1 cellular context compared by ENCODE assay signal in genomic region chr22:41683052-41683451, GRCh38.
TF ChIP-seq lines count a peak whose summit lies in the region.

No MANE protein-coding gene starts in this region.

TF ChIP-seq in WTC11, 78 proteins besides CTCF, POLR2A, EP300 and RAD21 (continued from another document):
- TF ChIP-seq ZNF512 (CRISPR knock-in tag; IDR thresholded peaks at IDR 0.05; ENCODE audit: borderline replicate concordance) = no peak
- no peak for TF ChIP-seq SMAD4 (CRISPR knock-in tag; IDR thresholded peaks at IDR 0.05)
- no peak for TF ChIP-seq ZBTB43 (CRISPR knock-in tag; IDR thresholded peaks at IDR 0.05)
- TF ChIP-seq E2F5 (CRISPR knock-in tag; IDR thresholded peaks at IDR 0.05) = no peak
- TF ChIP-seq ZNF232 (CRISPR knock-in tag; IDR thresholded peaks at IDR 0.05) = no peak
- TF ChIP-seq GABPB1 (CRISPR knock-in tag; IDR thresholded peaks at IDR 0.05) = no peak
- no peak for TF ChIP-seq TCF7 (CRISPR knock-in tag; IDR thresholded peaks at IDR 0.05; ENCODE audit: low read depth)
- TF ChIP-seq, protein P1, sequence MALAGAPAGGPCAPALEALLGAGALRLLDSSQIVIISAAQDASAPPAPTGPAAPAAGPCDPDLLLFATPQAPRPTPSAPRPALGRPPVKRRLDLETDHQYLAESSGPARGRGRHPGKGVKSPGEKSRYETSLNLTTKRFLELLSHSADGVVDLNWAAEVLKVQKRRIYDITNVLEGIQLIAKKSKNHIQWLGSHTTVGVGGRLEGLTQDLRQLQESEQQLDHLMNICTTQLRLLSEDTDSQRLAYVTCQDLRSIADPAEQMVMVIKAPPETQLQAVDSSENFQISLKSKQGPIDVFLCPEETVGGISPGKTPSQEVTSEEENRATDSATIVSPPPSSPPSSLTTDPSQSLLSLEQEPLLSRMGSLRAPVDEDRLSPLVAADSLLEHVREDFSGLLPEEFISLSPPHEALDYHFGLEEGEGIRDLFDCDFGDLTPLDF (CRISPR knock-in tag; IDR thresholded peaks at IDR 0.05) = no peak
- TF ChIP-seq, protein P2, sequence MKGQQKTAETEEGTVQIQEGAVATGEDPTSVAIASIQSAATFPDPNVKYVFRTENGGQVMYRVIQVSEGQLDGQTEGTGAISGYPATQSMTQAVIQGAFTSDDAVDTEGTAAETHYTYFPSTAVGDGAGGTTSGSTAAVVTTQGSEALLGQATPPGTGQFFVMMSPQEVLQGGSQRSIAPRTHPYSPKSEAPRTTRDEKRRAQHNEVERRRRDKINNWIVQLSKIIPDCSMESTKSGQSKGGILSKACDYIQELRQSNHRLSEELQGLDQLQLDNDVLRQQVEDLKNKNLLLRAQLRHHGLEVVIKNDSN (CRISPR knock-in tag; IDR thresholded peaks at IDR 0.05) = no peak
- no peak for TF ChIP-seq ZSCAN18 (CRISPR knock-in tag; IDR thresholded peaks at IDR 0.05)
- TF ChIP-seq, protein P3, sequence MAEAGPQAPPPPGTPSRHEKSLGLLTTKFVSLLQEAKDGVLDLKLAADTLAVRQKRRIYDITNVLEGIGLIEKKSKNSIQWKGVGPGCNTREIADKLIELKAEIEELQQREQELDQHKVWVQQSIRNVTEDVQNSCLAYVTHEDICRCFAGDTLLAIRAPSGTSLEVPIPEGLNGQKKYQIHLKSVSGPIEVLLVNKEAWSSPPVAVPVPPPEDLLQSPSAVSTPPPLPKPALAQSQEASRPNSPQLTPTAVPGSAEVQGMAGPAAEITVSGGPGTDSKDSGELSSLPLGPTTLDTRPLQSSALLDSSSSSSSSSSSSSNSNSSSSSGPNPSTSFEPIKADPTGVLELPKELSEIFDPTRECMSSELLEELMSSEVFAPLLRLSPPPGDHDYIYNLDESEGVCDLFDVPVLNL (CRISPR knock-in tag; IDR thresholded peaks at IDR 0.05; ENCODE audit: borderline replicate concordance, low read depth) = no peak
- no peak for TF ChIP-seq NR2C2 (CRISPR knock-in tag; IDR thresholded peaks at IDR 0.05)
- no peak for TF ChIP-seq PREB (CRISPR knock-in tag; IDR thresholded peaks at IDR 0.05; ENCODE audit: borderline replicate concordance)
- no peak for TF ChIP-seq ZNF671 (CRISPR knock-in tag; IDR thresholded peaks at IDR 0.05)
- TF ChIP-seq, protein P4, sequence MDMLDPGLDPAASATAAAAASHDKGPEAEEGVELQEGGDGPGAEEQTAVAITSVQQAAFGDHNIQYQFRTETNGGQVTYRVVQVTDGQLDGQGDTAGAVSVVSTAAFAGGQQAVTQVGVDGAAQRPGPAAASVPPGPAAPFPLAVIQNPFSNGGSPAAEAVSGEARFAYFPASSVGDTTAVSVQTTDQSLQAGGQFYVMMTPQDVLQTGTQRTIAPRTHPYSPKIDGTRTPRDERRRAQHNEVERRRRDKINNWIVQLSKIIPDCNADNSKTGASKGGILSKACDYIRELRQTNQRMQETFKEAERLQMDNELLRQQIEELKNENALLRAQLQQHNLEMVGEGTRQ (CRISPR knock-in tag; IDR thresholded peaks at IDR 0.05) = no peak
